ENCODE assay signal across 21 cellular contexts in genomic region chr20:10236540-10237533, GRCh38. TPM values are rescaled to one million over a fixed set of nuclear protein-coding genes. Genes with fewer than 3 reads are reported as not detected.
A peak's percentile ranks its signal among the peaks of the same experiment; 100 is the strongest.
DNase-seq lines count a peak whose midpoint lies in the region; ATAC-seq and TF ChIP-seq lines count a peak whose summit lies in the region.
"Had no signal": no experiment of that assay in that cellular context is flagged by ENCODE, and none has a peak within 500 bp of the region (broad histone marks: within the 10 kb centered on the region; RNA-seq: fewer than 3 reads in every experiment).

No MANE protein-coding gene starts in this region.

- no peaks in the 10 kb centered on the region for H3K9me3 Mint-ChIP-seq in endodermal cell
- H3K9me3 Mint-ChIP-seq in activated T-cell treated with anti-CD3 and anti-CD28 coated beads, Interleukin-2, amount 50 U/mL, for 24 hours = no peaks in the 10 kb centered on the region
- H3K9me3 Mint-ChIP-seq in activated CD4-positive, alpha-beta T cell treated with anti-CD3 and anti-CD28 coated beads for 36 hours (ENCODE audit: low read depth) = no peaks in the 10 kb centered on the region
- H3K9me3 Mint-ChIP-seq: CD4-positive, alpha-beta T cell; GM23338 had no signal

- no peak overlapping the region for H4K12ac ChIP-seq in trophoblast cell (ENCODE audit: low read depth, low read length)

- H3K4me1 ChIP-seq in endodermal cell (ENCODE audit: control insufficient read depth, insufficient read depth, low read length) = peaks cover 5% of the 10 kb centered on the region
- H3K4me1 ChIP-seq in trophoblast cell (ENCODE audit: control insufficient read depth in 1 of 2, insufficient read depth in 2 of 2, low read length in 2 of 2) = no peaks in the 10 kb centered on the region
- H3K4me1 ChIP-seq: Peyer's patch, SJCRH30 had no signal

- H3K18ac ChIP-seq in trophoblast cell (ENCODE audit: low read length) = no peak overlapping the region

- H2AFZ ChIP-seq in trophoblast cell (ENCODE audit: insufficient read depth, low read length, poor library complexity) = no peak overlapping the region
- H2AFZ ChIP-seq: GM23338 had no signal

- in situ Hi-C loops in G401 (cut with HindIII; ENCODE audit: low sequenced_read_pairs) = no loop called here

- CTCF ChIA-PET in activated CD4-positive, alpha-beta T cell treated with anti-CD3 and anti-CD28 coated beads for 36 hours (lab: Charles Lee) = interaction anchor here (0.8 kb wide), 2 partner anchors 12 to 15 kb away, joined by 3 read pairs; no protein-coding TSS in a partner anchor

- H2AK5ac ChIP-seq in trophoblast cell (ENCODE audit: low read length) = no peak overlapping the region

- no peak overlapping the region for H3K4me3 ChIP-seq in endodermal cell (ENCODE audit: low read length)
- H3K4me3 ChIP-seq in trophoblast cell (ENCODE audit: low read depth, low read length) = no peak overlapping the region
- H3K4me3 ChIP-seq: BLaER1, GM23338, Peyer's patch, SJCRH30 had no signal

- H3K27me3 ChIP-seq in endodermal cell (ENCODE audit: control insufficient read depth, insufficient read depth, low read length, poor library complexity, severe bottlenecking) (no peaks in the 10 kb centered on the region), trophoblast cell (ENCODE audit: insufficient read depth, low read length) (no peaks in the 10 kb centered on the region)
- H3K27me3 ChIP-seq: BLaER1, Peyer's patch, SJCRH30 had no signal

- no peak for ATAC-seq in HG02623 (IDR thresholded peaks at IDR 0.05; ENCODE audit: unreplicated experiment)
- ATAC-seq in activated CD4-positive, alpha-beta T cell treated with anti-CD3 and anti-CD28 coated beads for 36 hours = no peak
- ATAC-seq: GM23338 had no signal

- H3K36me3 ChIP-seq in endodermal cell (ENCODE audit: control insufficient read depth, insufficient read depth, low read length) (no peaks in the 10 kb centered on the region), trophoblast cell (ENCODE audit: control insufficient read depth in 1 of 2, insufficient read depth in 2 of 2, low read length in 2 of 2) (no peaks in the 10 kb centered on the region)
- H3K36me3 ChIP-seq: BLaER1, Peyer's patch, SJCRH30 had no signal

- no peak overlapping the region for H3K4me2 ChIP-seq in trophoblast cell (ENCODE audit: low read length)
- H3K4me2 ChIP-seq: BLaER1, GM23338 had no signal

- peak; percentile 72 for DNase-seq in G401 (ENCODE audit: low spot score)
- DNase-seq in NCI-H82 treated with DMSO at 0.1 percent for 48 hours (lab: John Stamatoyannopoulos, UW; ENCODE audit: unreplicated experiment) = peak; percentile 31
- no peak for DNase-seq in endodermal cell
- no peak for DNase-seq in trophoblast cell
- no peak for DNase-seq in amniotic stem cell (lab: John Stamatoyannopoulos, UW)
- no peak for DNase-seq in activated T-cell treated with anti-CD3 and anti-CD28 coated beads, Interleukin-2, amount 50 U/mL, for 24 hours
- DNase-seq in activated CD4-positive, alpha-beta T cell treated with anti-CD3 and anti-CD28 coated beads for 36 hours = no peak
- DNase-seq: CD4-positive, alpha-beta T cell; COR-L47; DMS 273 treated with DMSO at 0.1 percent for 48 hours; HCEC 1CT; Karpas-422; NCI-H1417 treated with DMSO at 0.1 percent for 48 hours; NCI-H187; Peyer's patch had no signal

- H3K79me1 ChIP-seq in trophoblast cell (ENCODE audit: low read length) = no peaks in the 10 kb centered on the region

- H4K91ac ChIP-seq in trophoblast cell (ENCODE audit: low read depth, low read length) = no peak overlapping the region

- intact Hi-C loops in activated CD4-positive, alpha-beta T cell treated with anti-CD3 and anti-CD28 coated beads for 36 hours (cut with DNase I, micrococcal nuclease) = no loop called here

- H2BK5ac ChIP-seq in trophoblast cell (ENCODE audit: low read depth, low read length, poor library complexity) = no peak overlapping the region

- no peak overlapping the region for H3K9ac ChIP-seq in endodermal cell (ENCODE audit: extremely low read depth, low read length, poor library complexity, severe bottlenecking)
- H3K9ac ChIP-seq in trophoblast cell (ENCODE audit: low read length) = peak overlapping the region; percentile 3
- H3K9ac ChIP-seq: BLaER1 had no signal

- H3K4me1 Mint-ChIP-seq in endodermal cell = peaks cover 10% of the 10 kb centered on the region
- H3K4me1 Mint-ChIP-seq in activated T-cell treated with anti-CD3 and anti-CD28 coated beads, Interleukin-2, amount 50 U/mL, for 24 hours (ENCODE audit: low read depth) = no peaks in the 10 kb centered on the region
- no peaks in the 10 kb centered on the region for H3K4me1 Mint-ChIP-seq in activated CD4-positive, alpha-beta T cell treated with anti-CD3 and anti-CD28 coated beads for 36 hours

- H2BK12ac ChIP-seq in trophoblast cell (ENCODE audit: low read length) = no peak overlapping the region

- POLR2A ChIA-PET in activated CD4-positive, alpha-beta T cell treated with anti-CD3 and anti-CD28 coated beads for 36 hours (lab: Charles Lee) = no interaction called here

- H3K27ac ChIP-seq in endodermal cell (ENCODE audit: low read depth, low read length) (no peak overlapping the region), trophoblast cell (ENCODE audit: low read depth, low read length) (no peak overlapping the region)
- H3K27ac ChIP-seq: BLaER1, Peyer's patch, SJCRH30 had no signal

- no peak overlapping the region for H3K14ac ChIP-seq in trophoblast cell (ENCODE audit: low read length)

- 78 to 85% methylated on average over 9 to 10 of the region's 10 CpGs for WGBS in endodermal cell (ENCODE audit: insufficient coverage in 1 of 2, insufficient read length in 1 of 2), 2 experiments
- no CpG with 5 or more reads among the region's 10 CpGs for WGBS in trophoblast cell (ENCODE audit: extremely low coverage, insufficient coverage, insufficient read length)

- peak; percentile 36 for TF ChIP-seq CTCF in endodermal cell (conservative IDR thresholded peaks at IDR 0.05)

- H3K27me3 Mint-ChIP-seq in endodermal cell (ENCODE audit: insufficient read depth) = no peaks in the 10 kb centered on the region
- peaks cover 9% of the 10 kb centered on the region for H3K27me3 Mint-ChIP-seq in activated T-cell treated with anti-CD3 and anti-CD28 coated beads, Interleukin-2, amount 50 U/mL, for 24 hours
- H3K27me3 Mint-ChIP-seq in activated CD4-positive, alpha-beta T cell treated with anti-CD3 and anti-CD28 coated beads for 36 hours = peaks cover 4% of the 10 kb centered on the region

- no peaks in the 10 kb centered on the region for H3K36me3 Mint-ChIP-seq in endodermal cell (ENCODE audit: low read depth)
- no peaks in the 10 kb centered on the region for H3K36me3 Mint-ChIP-seq in activated T-cell treated with anti-CD3 and anti-CD28 coated beads, Interleukin-2, amount 50 U/mL, for 24 hours (ENCODE audit: low read depth)
- H3K36me3 Mint-ChIP-seq in activated CD4-positive, alpha-beta T cell treated with anti-CD3 and anti-CD28 coated beads for 36 hours (ENCODE audit: low read depth) = no peaks in the 10 kb centered on the region

- H3K4ac ChIP-seq in trophoblast cell (ENCODE audit: low read depth, low read length) = no peak overlapping the region

- H2BK120ac ChIP-seq in trophoblast cell (ENCODE audit: insufficient read depth, low read length, poor library complexity) = no peak overlapping the region

- no peak overlapping the region for H3K27ac Mint-ChIP-seq in endodermal cell
- no peak overlapping the region for H3K27ac Mint-ChIP-seq in activated T-cell treated with anti-CD3 and anti-CD28 coated beads, Interleukin-2, amount 50 U/mL, for 24 hours
- H3K27ac Mint-ChIP-seq in activated CD4-positive, alpha-beta T cell treated with anti-CD3 and anti-CD28 coated beads for 36 hours = no peak overlapping the region
- H3K27ac Mint-ChIP-seq: CD4-positive, alpha-beta T cell; GM23338 had no signal

- no peak overlapping the region for H3K4me3 Mint-ChIP-seq in endodermal cell
- H3K4me3 Mint-ChIP-seq in activated T-cell treated with anti-CD3 and anti-CD28 coated beads, Interleukin-2, amount 50 U/mL, for 24 hours = no peak overlapping the region
- no peak overlapping the region for H3K4me3 Mint-ChIP-seq in activated CD4-positive, alpha-beta T cell treated with anti-CD3 and anti-CD28 coated beads for 36 hours
- H3K4me3 Mint-ChIP-seq: CD4-positive, alpha-beta T cell; GM23338 had no signal

- no peak overlapping the region for H4K8ac ChIP-seq in trophoblast cell (ENCODE audit: low read depth, low read length)

- H3K79me2 ChIP-seq in trophoblast cell (ENCODE audit: control insufficient read depth, insufficient read depth, low read length, poor library complexity) = no peaks in the 10 kb centered on the region

- H3K9me3 ChIP-seq in endodermal cell (ENCODE audit: control insufficient read depth, low read length) (no peaks in the 10 kb centered on the region), trophoblast cell (ENCODE audit: insufficient read depth, low read depth, low read length) (no peaks in the 10 kb centered on the region)
- H3K9me3 ChIP-seq: BLaER1, Peyer's patch, SJCRH30 had no signal

- no peak overlapping the region for H3K23ac ChIP-seq in trophoblast cell (ENCODE audit: low read length)

RNA-seq across cellular contexts. Expression of gene SNAP25, which starts 18.2 kb away (rescaled TPM):
- not detected in 2 replicates for total RNA-seq in G401 (2014; rRNA removed; shearing (Covaris generic))
- total RNA-seq in endodermal cell = under 1 TPM in 1 of 2 donors, not detected in 1; 0.11 TPM
- polyA plus RNA-seq in endodermal cell (2013, experiment 1 of 2) = 8.0 TPM
- 7.5 TPM for polyA plus RNA-seq in endodermal cell (2013, experiment 2 of 2)
- 2.4 and 2.8 TPM in 2 replicates for polyA plus RNA-seq in trophoblast cell (2013)
- total RNA-seq in activated CD4-positive, alpha-beta T cell treated with anti-CD3 and anti-CD28 coated beads for 36 hours = under 1 TPM; 0.18 to 0.27 TPM
- total RNA-seq: CD4-positive, alpha-beta T cell; MCF 10A; OCI-LY7; SJCRH30 had no signal

Comparison
In these comparisons a context has a peak if more than half of its experiments do, and no peak if none do; other contexts are left out.
1. DNase-seq: peak in G401 (single experiment) and NCI-H82 treated with DMSO at 0.1 percent for 48 hours (single experiment); none in endodermal cell (single experiment), trophoblast cell (0 of 2), amniotic stem cell (single experiment), activated T-cell treated with anti-CD3 and anti-CD28 coated beads, Interleukin-2, amount 50 U/mL, for 24 hours (single experiment) and activated CD4-positive, alpha-beta T cell treated with anti-CD3 and anti-CD28 coated beads for 36 hours (single experiment).